In genomic region chr1:47124834-47125233, GRCh38 we compare ENCODE assay signal across 7 cellular contexts. TPM values are rescaled to one million over a fixed set of nuclear protein-coding genes. Genes with fewer than 3 reads are reported as not detected.
"Had no signal": no experiment of that assay in that cellular context is flagged by ENCODE, and none has a peak within 500 bp of the region (broad histone marks: within the 10 kb centered on the region; RNA-seq: fewer than 3 reads in every experiment).

No MANE protein-coding gene starts in this region.

RNA-seq across cellular contexts. Expression of gene CYP4A22, which starts 12.4 kb away (rescaled TPM):
- total RNA-seq: GM23248, GM23338, H1, H4, H7, H9, HFFc6 had no signal
- polyA plus RNA-seq: GM23248, GM23338, H1 had no signal

RNA-seq across cellular contexts. Expression of gene CYP4Z1, which starts 57.8 kb away (rescaled TPM):
- total RNA-seq: GM23248, GM23338, H1, H4, H7, H9, HFFc6 had no signal
- polyA plus RNA-seq: GM23248, GM23338, H1 had no signal
